Comparison of ENCODE assay signal across 1 cellular context in the genomic region with DNA sequence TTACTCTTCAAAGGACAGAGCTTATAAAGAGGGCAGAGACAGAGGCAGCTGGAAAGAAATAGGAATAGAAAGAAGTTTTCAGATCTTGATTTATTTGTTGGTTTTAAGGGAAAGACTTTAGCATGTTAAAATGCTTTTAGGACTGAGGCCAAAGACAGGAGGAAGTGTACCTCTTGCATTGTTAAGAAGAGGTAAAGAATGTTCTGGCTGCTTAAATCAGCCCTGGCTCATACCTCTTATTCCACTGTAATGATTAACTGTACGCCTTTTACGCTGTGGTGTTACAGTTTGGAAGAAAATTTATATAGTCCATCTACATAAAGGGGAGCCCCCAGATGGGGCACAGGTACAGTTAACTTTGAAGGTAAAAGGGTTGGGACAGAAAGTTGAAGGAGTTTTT.
TF ChIP-seq lines count a peak whose summit lies in the region.

No MANE protein-coding gene starts in this region.

TF ChIP-seq in SK-N-SH, 30 proteins besides CTCF, POLR2A, EP300 and RAD21:
- TF ChIP-seq TAF1 (IDR thresholded peaks at IDR 0.05; ENCODE audit: borderline replicate concordance, low read depth, low read length) (no peak), EZH2phosphoT487 (IDR thresholded peaks at IDR 0.05; ENCODE audit: borderline replicate concordance, low read depth) (no peak), GATA2 (CRISPR knock-in tag; IDR thresholded peaks at IDR 0.05) (no peak), RFX5 (IDR thresholded peaks at IDR 0.05; ENCODE audit: low read length) (no peak), CHD2 (IDR thresholded peaks at IDR 0.05; ENCODE audit: low read length, partially characterized antibody) (no peak), NRF1 (IDR thresholded peaks at IDR 0.05; ENCODE audit: low read depth, low read length) (no peak), SIN3A (IDR thresholded peaks at IDR 0.05; ENCODE audit: borderline replicate concordance, low read depth, low read length) (no peak), NFIC (IDR thresholded peaks at IDR 0.05; ENCODE audit: borderline replicate concordance) (no peak)
- TF ChIP-seq, protein P1, sequence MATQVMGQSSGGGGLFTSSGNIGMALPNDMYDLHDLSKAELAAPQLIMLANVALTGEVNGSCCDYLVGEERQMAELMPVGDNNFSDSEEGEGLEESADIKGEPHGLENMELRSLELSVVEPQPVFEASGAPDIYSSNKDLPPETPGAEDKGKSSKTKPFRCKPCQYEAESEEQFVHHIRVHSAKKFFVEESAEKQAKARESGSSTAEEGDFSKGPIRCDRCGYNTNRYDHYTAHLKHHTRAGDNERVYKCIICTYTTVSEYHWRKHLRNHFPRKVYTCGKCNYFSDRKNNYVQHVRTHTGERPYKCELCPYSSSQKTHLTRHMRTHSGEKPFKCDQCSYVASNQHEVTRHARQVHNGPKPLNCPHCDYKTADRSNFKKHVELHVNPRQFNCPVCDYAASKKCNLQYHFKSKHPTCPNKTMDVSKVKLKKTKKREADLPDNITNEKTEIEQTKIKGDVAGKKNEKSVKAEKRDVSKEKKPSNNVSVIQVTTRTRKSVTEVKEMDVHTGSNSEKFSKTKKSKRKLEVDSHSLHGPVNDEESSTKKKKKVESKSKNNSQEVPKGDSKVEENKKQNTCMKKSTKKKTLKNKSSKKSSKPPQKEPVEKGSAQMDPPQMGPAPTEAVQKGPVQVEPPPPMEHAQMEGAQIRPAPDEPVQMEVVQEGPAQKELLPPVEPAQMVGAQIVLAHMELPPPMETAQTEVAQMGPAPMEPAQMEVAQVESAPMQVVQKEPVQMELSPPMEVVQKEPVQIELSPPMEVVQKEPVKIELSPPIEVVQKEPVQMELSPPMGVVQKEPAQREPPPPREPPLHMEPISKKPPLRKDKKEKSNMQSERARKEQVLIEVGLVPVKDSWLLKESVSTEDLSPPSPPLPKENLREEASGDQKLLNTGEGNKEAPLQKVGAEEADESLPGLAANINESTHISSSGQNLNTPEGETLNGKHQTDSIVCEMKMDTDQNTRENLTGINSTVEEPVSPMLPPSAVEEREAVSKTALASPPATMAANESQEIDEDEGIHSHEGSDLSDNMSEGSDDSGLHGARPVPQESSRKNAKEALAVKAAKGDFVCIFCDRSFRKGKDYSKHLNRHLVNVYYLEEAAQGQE (IDR thresholded peaks at IDR 0.05; ENCODE audit: low read depth, low read length) = no peak
- TF ChIP-seq, protein P2, sequence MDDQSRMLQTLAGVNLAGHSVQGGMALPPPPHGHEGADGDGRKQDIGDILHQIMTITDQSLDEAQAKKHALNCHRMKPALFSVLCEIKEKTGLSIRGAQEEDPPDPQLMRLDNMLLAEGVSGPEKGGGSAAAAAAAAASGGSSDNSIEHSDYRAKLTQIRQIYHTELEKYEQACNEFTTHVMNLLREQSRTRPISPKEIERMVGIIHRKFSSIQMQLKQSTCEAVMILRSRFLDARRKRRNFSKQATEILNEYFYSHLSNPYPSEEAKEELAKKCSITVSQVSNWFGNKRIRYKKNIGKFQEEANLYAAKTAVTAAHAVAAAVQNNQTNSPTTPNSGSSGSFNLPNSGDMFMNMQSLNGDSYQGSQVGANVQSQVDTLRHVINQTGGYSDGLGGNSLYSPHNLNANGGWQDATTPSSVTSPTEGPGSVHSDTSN (IDR thresholded peaks at IDR 0.05) = no peak
